Comparison of ENCODE assay signal across 15 cellular contexts in the genomic region with DNA sequence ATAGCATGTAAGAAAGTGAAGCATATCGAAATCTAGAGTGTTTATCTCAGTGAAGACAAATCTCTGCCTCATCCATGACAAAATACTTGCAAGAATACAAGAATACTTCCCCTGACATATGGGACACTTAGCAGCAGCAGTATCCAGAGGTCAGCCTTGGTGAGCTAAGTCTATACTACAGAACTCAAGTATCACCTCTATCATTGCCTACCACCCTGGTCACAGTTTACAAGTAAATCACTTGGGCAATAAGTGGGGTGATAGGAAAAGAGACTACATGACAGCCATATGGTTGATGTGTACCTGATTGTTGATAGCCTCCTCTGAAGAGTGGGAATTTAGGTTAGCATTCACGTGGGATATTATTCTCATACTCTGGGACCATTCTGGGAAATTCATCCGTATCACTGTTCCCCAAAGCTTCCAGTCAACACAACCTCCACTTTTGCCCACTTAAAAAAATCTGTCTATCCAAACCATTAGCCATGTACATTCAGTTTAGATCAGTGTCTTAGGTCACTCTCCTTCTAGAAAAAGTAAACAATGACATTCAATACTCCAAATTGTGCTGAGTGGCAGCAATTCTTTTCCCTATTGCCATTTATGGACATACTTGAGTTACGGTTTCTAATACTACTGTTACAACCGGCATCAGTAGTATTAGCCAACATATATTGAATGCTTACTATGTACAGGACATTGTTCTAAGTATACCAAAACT.
DNase-seq lines count a peak whose midpoint lies in the region; ATAC-seq, FAIRE-seq and TF ChIP-seq lines count a peak whose summit lies in the region.
"Had no signal": no experiment of that assay in that cellular context is flagged by ENCODE, and none has a peak within 500 bp of the region (broad histone marks: within the 10 kb centered on the region; RNA-seq: fewer than 3 reads in every experiment).

No MANE protein-coding gene starts in this region.

- H3K9me3 Mint-ChIP-seq in brain = no peaks in the 10 kb centered on the region

- H3K36me3 Mint-ChIP-seq in brain = no peaks in the 10 kb centered on the region
- H3K36me3 Mint-ChIP-seq in T-helper 17 cell (ENCODE audit: low read depth) = no peaks in the 10 kb centered on the region

- TF ChIP-seq POLR2A in GM12891 (IDR thresholded peaks at IDR 0.05; ENCODE audit: low read depth, low read length) (no peak), H54 (IDR thresholded peaks at IDR 0.05; ENCODE audit: low read depth, low read length) (no peak)

- H3K27ac Mint-ChIP-seq in brain (no peak overlapping the region), T-helper 17 cell (no peak overlapping the region)

- ATAC-seq in T-helper 17 cell = no peak
- ATAC-seq in esophagus mucosa = no peak

- no peaks in the 10 kb centered on the region for H3K9me3 ChIP-seq in T-helper 17 cell (ENCODE audit: control insufficient read depth, low read length, poor library complexity, severe bottlenecking)
- H3K9me3 ChIP-seq: ovary had no signal

- FAIRE-seq in GM12891 (lab: Jason Lieb, UNC) (peak; percentile 54), H54 (lab: Jason Lieb, UNC) (no peak)

- no peak for TF ChIP-seq CTCF in brain (conservative IDR thresholded peaks at IDR 0.05)

- DNase-seq in DMS153 (lab: John Stamatoyannopoulos, UW) (peak; percentile 60), DMS153 treated with DMSO at 0.1 percent for 48 hours (lab: John Stamatoyannopoulos, UW; ENCODE audit: unreplicated experiment) (no peak), GM12891 (ENCODE audit: insufficient read length, low spot score) (no peak), NCI-H510A (lab: John Stamatoyannopoulos, UW) (peak; percentile 35), H54 (ENCODE audit: insufficient read length, low spot score) (no peak), T-helper 17 cell (no peak)
- DNase-seq: 8988T, COR-L47, head of caudate nucleus, NCI-H1048, NCI-H524 treated with DMSO at 0.1 percent for 48 hours, ovary, SHP77 had no signal

- H3K4me3 Mint-ChIP-seq in brain (peak overlapping the region in 4 of 5 experiments; percentile 6 to 25 (median 9)), T-helper 17 cell (no peak overlapping the region)

- H3K27me3 Mint-ChIP-seq in brain = peaks cover 9% of the 10 kb centered on the region
- no peaks in the 10 kb centered on the region for H3K27me3 Mint-ChIP-seq in T-helper 17 cell

- H3K4me1 Mint-ChIP-seq in brain (peaks cover 30% of the 10 kb centered on the region), T-helper 17 cell (peaks cover 17% of the 10 kb centered on the region)

TF ChIP-seq in GM12891, 5 proteins besides CTCF, POLR2A, EP300 and RAD21:
- no peak for TF ChIP-seq SPI1 (IDR thresholded peaks at IDR 0.05; ENCODE audit: low read depth, low read length)
- no peak for TF ChIP-seq TAF1 (IDR thresholded peaks at IDR 0.05; ENCODE audit: low read depth, low read length)
- TF ChIP-seq POLR2AphosphoS5 (IDR thresholded peaks at IDR 0.05; ENCODE audit: low read depth, low read length) = no peak

Comparison
In these comparisons a context has a peak if more than half of its experiments do, and no peak if none do; other contexts are left out.
1. DNase-seq: peak in DMS153 (single experiment) and NCI-H510A (single experiment); none in DMS153 treated with DMSO at 0.1 percent for 48 hours (single experiment), GM12891 (single experiment), H54 (single experiment) and T-helper 17 cell (0 of 3).